In genomic region chr17:72258711-72259110, GRCh38 we compare ENCODE assay signal across 19 cellular contexts.
"Had no signal": no experiment of that assay in that cellular context is flagged by ENCODE, and none has a peak within 500 bp of the region (broad histone marks: within the 10 kb centered on the region; RNA-seq: fewer than 3 reads in every experiment).

No MANE protein-coding gene starts in this region.

- DNase-seq: activated B cell treated with CpG ODN at 0.5 μM for 24 hours; activated CD4-positive, alpha-beta T cell treated with anti-CD3 and anti-CD28 coated beads for 36 hours; activated CD4-positive, alpha-beta T cell treated with anti-CD3 and anti-CD28 coated beads, Interleukin-2, amount 50 U/mL, for 4 hours; activated CD8-positive, alpha-beta memory T cell treated with anti-CD3 and anti-CD28 coated beads for 24 hours; activated CD8-positive, alpha-beta memory T cell treated with anti-CD3 and anti-CD28 coated beads, Interleukin-2, amount 50 U/mL, for 4 hours; activated naive CD4-positive, alpha-beta T cell; activated T-cell treated with anti-CD3 and anti-CD28 coated beads, Interleukin-2, amount 50 U/mL, for 4 hours; adrenal gland; brain microvascular endothelial cell; effector memory CD4-positive, alpha-beta T cell; foreskin melanocyte; kidney; left lung; naive B cell; posterior cingulate gyrus; small intestine; stimulated activated CD4-positive, alpha-beta T cell treated with anti-CD3 and anti-CD28 coated beads, Interleukin-2, amount 100 ng/mL, for 24 hours; stimulated activated naive CD8-positive, alpha-beta T cell treated with anti-CD3 and anti-CD28 coated beads, Interleukin-15, amount 100 ng/mL, for 72 hours; tibial artery had no signal
